Comparison of ENCODE assay signal across 8 cellular contexts in genomic region chr1:113072757-113073456, GRCh38. TPM values are rescaled to one million over a fixed set of nuclear protein-coding genes. Genes with fewer than 3 reads are reported as not detected.
DNase-seq lines count a peak whose midpoint lies in the region; ATAC-seq and TF ChIP-seq lines count a peak whose summit lies in the region.

LRIG2 (plus strand) TSS chr1:113073198; CDS start chr1:113073407, 209 bp downstream.

- peak within 1 kb of the TSS; percentile 98 for H3K4me3 Mint-ChIP-seq in endodermal cell

- H3K27me3 ChIP-seq in HUES48 (ENCODE audit: control insufficient read depth, insufficient read depth, low read length), result no peaks in the 10 kb centered on the region
- H3K27me3 ChIP-seq in NT2/D1 (ENCODE audit: insufficient read depth, insufficient read length), result no peaks in the 10 kb centered on the region
- no peaks in the 10 kb centered on the region for H3K27me3 ChIP-seq in endodermal cell (ENCODE audit: control insufficient read depth, insufficient read depth, low read length, poor library complexity, severe bottlenecking)

- peaks cover 26% of the 10 kb centered on the region for H3K4me1 Mint-ChIP-seq in endodermal cell

- peaks cover 17% of the 10 kb centered on the region for H3K36me3 ChIP-seq in HUES48 (ENCODE audit: control insufficient read depth, insufficient read depth, low read length)
- peaks cover 24% of the 10 kb centered on the region for H3K36me3 ChIP-seq in NT2/D1 (ENCODE audit: insufficient read depth, insufficient read length, low read length)
- peaks cover 17% of the 10 kb centered on the region for H3K36me3 ChIP-seq in endodermal cell (ENCODE audit: control insufficient read depth, insufficient read depth, low read length)

- peak; percentile 97 for ATAC-seq in GM21390 (IDR thresholded peaks at IDR 0.05; ENCODE audit: unreplicated experiment)

- H3K27me3 Mint-ChIP-seq in endodermal cell (ENCODE audit: insufficient read depth), result no peaks in the 10 kb centered on the region

- WGBS in endodermal cell (ENCODE audit: insufficient coverage in 1 of 2, insufficient read length in 1 of 2), 2 experiments, result 0% methylated on average over 31 to 48 of the region's 48 CpGs

- peak; percentile 94 for DNase-seq in D341Med (ENCODE audit: low spot score)
- peak; percentile 99 for DNase-seq in NT2/D1 (ENCODE audit: low read depth, low spot score)
- DNase-seq in activated CD8-positive, alpha-beta memory T cell treated with anti-CD3 and anti-CD28 coated beads, Interleukin-2, amount 50 U/mL, for 1 hour (ENCODE audit: extremely low read depth), result peak; percentile 92
- peak; percentile 100 for DNase-seq in endodermal cell
- peak; percentile 99 for DNase-seq in mesenteric fat pad (ENCODE audit: low spot score)
- peak; percentile 87 for DNase-seq in stimulated activated CD8-positive, alpha-beta memory T cell treated with anti-CD3 and anti-CD28 coated beads, Interleukin-15, amount 100 ng/mL, for 24 hours (ENCODE audit: low read depth)

- H3K27ac Mint-ChIP-seq in endodermal cell, result peak within 1 kb of the TSS; percentile 99

- H3K9ac ChIP-seq in HUES48 (ENCODE audit: low read depth, low read length), result peak within 1 kb of the TSS; percentile 91
- H3K9ac ChIP-seq in NT2/D1 (ENCODE audit: insufficient read length, low read depth), result peak within 1 kb of the TSS; percentile 94
- peak within 1 kb of the TSS; percentile 84 for H3K9ac ChIP-seq in endodermal cell (ENCODE audit: extremely low read depth, low read length, poor library complexity, severe bottlenecking)

- H3K4me1 ChIP-seq in HUES48 (ENCODE audit: control insufficient read depth, insufficient read depth, low read length) (peaks cover 16% of the 10 kb centered on the region), NT2/D1 (ENCODE audit: insufficient read depth, insufficient read length) (peaks cover 3% of the 10 kb centered on the region), endodermal cell (ENCODE audit: control insufficient read depth, insufficient read depth, low read length) (peaks cover 4% of the 10 kb centered on the region)

- peak; percentile 94 for TF ChIP-seq CTCF in endodermal cell (conservative IDR thresholded peaks at IDR 0.05)

- H3K9me3 ChIP-seq in HUES48 (ENCODE audit: control insufficient read depth, insufficient read depth, low read length) (no peaks in the 10 kb centered on the region; the same call in 1 of the 2 replicates), NT2/D1 (ENCODE audit: insufficient read depth, low read length) (peaks cover 8% of the 10 kb centered on the region; the same call in 1 of the 2 replicates), endodermal cell (ENCODE audit: control insufficient read depth, low read length) (no peaks in the 10 kb centered on the region)

- peaks cover 20% of the 10 kb centered on the region for H3K36me3 Mint-ChIP-seq in endodermal cell (ENCODE audit: low read depth)

- H3K4me3 ChIP-seq in HUES48 (ENCODE audit: low read depth, low read length), result peak within 1 kb of the TSS; percentile 87
- H3K4me3 ChIP-seq in NT2/D1 (ENCODE audit: insufficient read length, low read depth), result peak within 1 kb of the TSS; percentile 97
- H3K4me3 ChIP-seq in endodermal cell (ENCODE audit: low read length), result peak within 1 kb of the TSS; percentile 99

- peak within 1 kb of the TSS; percentile 97 for H3K27ac ChIP-seq in HUES48 (ENCODE audit: low read depth, low read length)
- peak within 1 kb of the TSS; percentile 96 for H3K27ac ChIP-seq in endodermal cell (ENCODE audit: low read depth, low read length)

- H3K9me3 Mint-ChIP-seq in endodermal cell, result peaks cover 6% of the 10 kb centered on the region

RNA-seq across cellular contexts. Expression of gene LRIG2, which starts in this region (rescaled TPM):
- total RNA-seq in endodermal cell, result 10 to 100 TPM; 21.2 to 23.0 TPM
- 12.9 TPM for polyA plus RNA-seq in endodermal cell (2013, experiment 1 of 2)
- 12.8 TPM for polyA plus RNA-seq in endodermal cell (2013, experiment 2 of 2)
- total RNA-seq in mesenteric fat pad, result 13.4 TPM

Comparison
In these comparisons a context has a peak if more than half of its experiments do, and no peak if none do; other contexts are left out.
1. Peak in every context shown above with its lines: DNase-seq, ATAC-seq, H3K4me3 ChIP-seq and H3K27ac ChIP-seq.